Comparison of ENCODE assay signal across 1 cellular context in genomic region chr1:70205437-70206118, GRCh38.
A peak's percentile ranks its signal among the peaks of the same experiment; 100 is the strongest.
TF ChIP-seq lines count a peak whose summit lies in the region.

TSS of gene LRRC40 (minus strand) at chr1:70205579. CDS start at chr1:70205540, 39 bp downstream.

TF ChIP-seq in HepG2, 621 proteins besides CTCF, POLR2A, EP300 and RAD21 (continued from another document and continues in another):
- TF ChIP-seq PRDM4 (CRISPR knock-in tag; IDR thresholded peaks at IDR 0.05; ENCODE audit: borderline replicate concordance) = no peak
- TF ChIP-seq GATAD1 (CRISPR knock-in tag; IDR thresholded peaks at IDR 0.05) = peak; percentile 99
- no peak for TF ChIP-seq KAT2B (IDR thresholded peaks at IDR 0.05; ENCODE audit: borderline replicate concordance, low read depth, low read length)
- TF ChIP-seq E2F5 (CRISPR knock-in tag; conservative IDR thresholded peaks at IDR 0.05) = peak; percentile 91
- no peak for TF ChIP-seq STAG1 (CRISPR knock-in tag; IDR thresholded peaks at IDR 0.05)
- TF ChIP-seq ATF5 (CRISPR knock-in tag; IDR thresholded peaks at IDR 0.05; ENCODE audit: low read depth) = no peak
- TF ChIP-seq ZNF574 (CRISPR knock-in tag; IDR thresholded peaks at IDR 0.05) = peak; percentile 95
- TF ChIP-seq ZNF784 (CRISPR knock-in tag; IDR thresholded peaks at IDR 0.05; ENCODE audit: borderline replicate concordance) = peak; percentile 85; the same call in 1 of the 2 replicates
- TF ChIP-seq ZBTB10 (CRISPR knock-in tag; IDR thresholded peaks at IDR 0.05; ENCODE audit: borderline replicate concordance) = 0 out of 2 replicates have a peak, but pooled peaks have one; percentile 7
- TF ChIP-seq THAP11 (CRISPR knock-in tag; IDR thresholded peaks at IDR 0.05) = peak; percentile 95
- no peak for TF ChIP-seq SKIL (CRISPR knock-in tag; IDR thresholded peaks at IDR 0.05; ENCODE audit: borderline replicate concordance)
- TF ChIP-seq ZNF275 (CRISPR knock-in tag; IDR thresholded peaks at IDR 0.05; ENCODE audit: borderline replicate concordance) = peak; percentile 88; the same call in 1 of the 2 replicates
- no peak; the same call in 1 of the 2 replicates for TF ChIP-seq ZNF549 (CRISPR knock-in tag; IDR thresholded peaks at IDR 0.05)
- TF ChIP-seq PCBP2 (optimal IDR thresholded peaks at IDR 0.05; ENCODE audit: low read depth, low read length, poor library complexity, severe bottlenecking) = no peak
- peak; percentile 56 for TF ChIP-seq SKI (IDR thresholded peaks at IDR 0.05; ENCODE audit: partially characterized antibody)
- TF ChIP-seq ZFP1 (CRISPR knock-in tag; IDR thresholded peaks at IDR 0.05) = 0 out of 2 replicates have a peak, but pooled peaks have one; percentile 41
- no peak for TF ChIP-seq NFRKB (IDR thresholded peaks at IDR 0.05)
- peak; percentile 34 for TF ChIP-seq HMG20A (CRISPR knock-in tag; IDR thresholded peaks at IDR 0.05; ENCODE audit: borderline replicate concordance)
- TF ChIP-seq TCF7 (IDR thresholded peaks at IDR 0.05; ENCODE audit: low read depth) = no peak
- TF ChIP-seq KAT7 (CRISPR knock-in tag; IDR thresholded peaks at IDR 0.05; ENCODE audit: borderline replicate concordance) = peak; percentile 79
- no peak for TF ChIP-seq USF2 (IDR thresholded peaks at IDR 0.05; ENCODE audit: low read depth, low read length)
- TF ChIP-seq USF2 (CRISPR knock-in tag; IDR thresholded peaks at IDR 0.05; ENCODE audit: borderline replicate concordance) = no peak; the same call in 1 of the 2 replicates
- no peak for TF ChIP-seq ISX (CRISPR knock-in tag; conservative IDR thresholded peaks at IDR 0.05)
- peak; percentile 81; the same call in 1 of the 2 replicates for TF ChIP-seq TMF1 (CRISPR knock-in tag; IDR thresholded peaks at IDR 0.05; ENCODE audit: low read depth)
- TF ChIP-seq PREB (CRISPR knock-in tag; IDR thresholded peaks at IDR 0.05) = no peak
- no peak for TF ChIP-seq PBX3 (CRISPR knock-in tag; IDR thresholded peaks at IDR 0.05; ENCODE audit: borderline replicate concordance)
- peak; percentile 94; the same call in 1 of the 2 replicates for TF ChIP-seq CCDC6 (CRISPR knock-in tag; IDR thresholded peaks at IDR 0.05)
